23 cellular contexts compared by ENCODE assay signal in the genomic region with DNA sequence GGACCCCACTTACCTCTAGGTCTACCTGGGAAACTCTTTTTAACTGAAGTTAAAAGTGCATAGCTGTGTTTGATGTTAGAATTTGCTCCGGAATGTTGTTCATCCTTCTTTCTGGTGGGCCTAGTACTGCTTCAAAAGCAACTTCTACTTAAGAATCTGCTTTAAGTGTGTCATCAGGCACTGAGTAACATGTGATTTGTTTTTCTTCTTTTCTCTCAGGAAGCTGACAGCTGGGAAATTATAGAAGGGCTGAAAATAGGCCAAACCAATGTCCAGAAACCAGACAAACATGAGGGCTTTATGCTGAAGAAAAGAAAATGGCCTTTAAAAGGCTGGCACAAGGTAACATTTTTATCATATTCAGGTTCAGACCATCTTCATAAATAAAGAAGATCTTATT.
DNase-seq lines count a peak whose midpoint lies in the region; TF ChIP-seq lines count a peak whose summit lies in the region.
"Had no signal": no experiment of that assay in that cellular context is flagged by ENCODE, and none has a peak within 500 bp of the region (broad histone marks: within the 10 kb centered on the region; RNA-seq: fewer than 3 reads in every experiment).

No MANE protein-coding gene starts in this region.

- H3K4me2 ChIP-seq in parathyroid adenoma (ENCODE audit: low read length), result no peak overlapping the region

- DNase-seq in Ammon's horn (ENCODE audit: low spot score), result peak; percentile 25
- DNase-seq in cardiac fibroblast (ENCODE audit: low read depth in 2 of 2), result peak; percentile 57 to 59
- DNase-seq in globus pallidus (ENCODE audit: low spot score), result peak; percentile 38
- DNase-seq in NCI-H510A treated with DMSO at 0.1 percent for 48 hours (lab: John Stamatoyannopoulos, UW), result no peak
- no peak for DNase-seq in Peyer's patch
- no peak for DNase-seq in NCI-H748 treated with DMSO at 0.1 percent for 48 hours (lab: John Stamatoyannopoulos, UW)
- DNase-seq in NOMO-1 treated with dmso at 0.1 percent for 144 hours (lab: John Stamatoyannopoulos, UW; ENCODE audit: unreplicated experiment), result no peak
- DNase-seq: activated CD4-positive, alpha-beta T cell treated with anti-CD3 and anti-CD28 coated beads, Interleukin-2, amount 50 U/mL, for 1 hour; activated naive CD4-positive, alpha-beta T cell treated with Interleukin-2 at 50 U/mL for 16 hours; activated T-cell treated with anti-CD3 and anti-CD28 coated beads for 4 hours; body of pancreas; CD4-positive, CD25-positive, alpha-beta regulatory T cell; hypothalamus; Karpas-422; left cardiac atrium; stimulated activated CD4-positive, alpha-beta T cell treated with anti-CD3 and anti-CD28 coated beads, Interleukin-15, amount 100 ng/mL, for 24 hours; stimulated activated naive CD4-positive, alpha-beta T cell; SW 1271; transverse colon had no signal

- H3K4me1 ChIP-seq in parathyroid adenoma (peaks cover 3% of the 10 kb centered on the region), Peyer's patch (peaks cover 0 to 5% (median 0%) of the 10 kb centered on the region in 4 donors)
- H3K4me1 ChIP-seq: body of pancreas, esophagus muscularis mucosa, HAP-1, prostate gland had no signal

- H3K27me3 ChIP-seq in parathyroid adenoma (ENCODE audit: control insufficient read depth, insufficient read depth, low read length) (no peaks in the 10 kb centered on the region), Peyer's patch (no peaks in the 10 kb centered on the region)
- H3K27me3 ChIP-seq: body of pancreas, esophagus muscularis mucosa, transverse colon had no signal

- no peak overlapping the region for H3K4me3 ChIP-seq in cardiac fibroblast (replicated peaks in 1 of 2; ENCODE audit: low read depth in 2 of 2, low read length in 2 of 2)
- H3K4me3 ChIP-seq in parathyroid adenoma (ENCODE audit: low read depth, low read length), result no peak overlapping the region
- no peak overlapping the region for H3K4me3 ChIP-seq in Peyer's patch
- H3K4me3 ChIP-seq: body of pancreas, esophagus muscularis mucosa, HAP-1, prostate gland, transverse colon had no signal

- H3K36me3 ChIP-seq in parathyroid adenoma (ENCODE audit: control insufficient read depth, insufficient read depth, low read length) (no peaks in the 10 kb centered on the region), Peyer's patch (no peaks in the 10 kb centered on the region)
- H3K36me3 ChIP-seq: HAP-1, prostate gland, transverse colon had no signal

- TF ChIP-seq CTCF in cardiac fibroblast (IDR thresholded peaks at IDR 0.05; ENCODE audit: low read depth, low read length), result no peak
- no peak for TF ChIP-seq CTCF in parathyroid adenoma (IDR thresholded peaks at IDR 0.05)
- TF ChIP-seq CTCF in Peyer's patch (IDR thresholded peaks at IDR 0.05), result no peak

- H3K9ac ChIP-seq in parathyroid adenoma, result no peak overlapping the region

- no peak overlapping the region for H3K27ac ChIP-seq in parathyroid adenoma
- H3K27ac ChIP-seq in Peyer's patch, result no peak overlapping the region
- H3K27ac ChIP-seq: body of pancreas, esophagus muscularis mucosa, prostate gland, transverse colon had no signal

- no peaks in the 10 kb centered on the region for H3K9me3 ChIP-seq in parathyroid adenoma (ENCODE audit: control insufficient read depth, low read length)
- H3K9me3 ChIP-seq in Peyer's patch, result no peaks in the 10 kb centered on the region
- H3K9me3 ChIP-seq: body of pancreas, esophagus muscularis mucosa, HAP-1, prostate gland, transverse colon had no signal

- H2AFZ ChIP-seq in parathyroid adenoma, result peak overlapping the region; percentile 51

- TF ChIP-seq POLR2A in Peyer's patch (IDR thresholded peaks at IDR 0.05), result no peak

- no peaks in the 10 kb centered on the region for H3K79me2 ChIP-seq in parathyroid adenoma

Comparison
In these comparisons a context has a peak if more than half of its experiments do, and no peak if none do; other contexts are left out.
1. DNase-seq: peak in Ammon's horn (single experiment), cardiac fibroblast (2 of 2) and globus pallidus (single experiment); none in NCI-H510A treated with DMSO at 0.1 percent for 48 hours (single experiment), Peyer's patch (0 of 3), NCI-H748 treated with DMSO at 0.1 percent for 48 hours (single experiment) and NOMO-1 treated with dmso at 0.1 percent for 144 hours (single experiment).